ENCODE assay signal across 8 cellular contexts in the genomic region with DNA sequence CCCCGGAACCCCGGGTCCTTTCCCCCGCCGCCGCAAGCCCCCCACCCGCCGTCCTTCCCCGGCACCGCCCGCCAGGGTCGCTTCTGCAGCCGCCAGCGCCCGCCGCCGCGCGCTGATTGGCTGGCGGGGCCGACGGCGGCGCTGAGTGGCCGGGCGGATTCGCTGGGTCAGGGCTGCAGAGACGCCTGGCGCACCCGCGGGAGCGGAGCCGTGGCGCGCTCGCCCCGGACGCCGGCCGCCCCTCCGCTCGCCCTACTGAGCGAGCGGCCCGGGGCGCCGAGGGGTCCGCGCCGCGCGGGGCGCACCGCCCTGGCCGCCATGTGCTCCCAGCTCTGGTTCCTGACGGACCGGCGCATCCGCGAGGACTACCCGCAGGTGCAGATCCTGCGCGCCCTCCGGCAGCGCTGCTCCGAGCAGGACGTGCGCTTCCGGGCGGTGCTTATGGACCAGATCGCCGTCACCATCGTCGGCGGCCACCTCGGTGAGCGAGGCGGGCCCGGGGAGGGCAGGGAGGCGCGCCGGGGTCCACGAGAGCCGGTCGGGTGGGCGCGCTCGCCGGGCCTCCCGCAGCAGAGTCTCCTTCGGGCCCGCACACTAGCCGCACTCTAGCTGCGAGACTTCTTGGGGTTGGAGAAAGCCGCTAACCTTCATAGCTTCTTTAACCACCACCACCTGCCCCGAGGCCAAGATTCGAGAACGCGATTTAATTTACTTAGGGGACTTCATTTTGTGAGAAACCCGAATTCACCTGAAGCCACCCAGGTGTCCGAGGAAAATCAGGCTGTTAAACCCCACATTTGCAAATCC. TPM values are rescaled to one million over a fixed set of nuclear protein-coding genes. Genes with fewer than 3 reads are reported as not detected.
A peak's percentile ranks its signal among the peaks of the same experiment; 100 is the strongest.
DNase-seq lines count a peak whose midpoint lies in the region; ATAC-seq and TF ChIP-seq lines count a peak whose summit lies in the region.

A gene with protein sequence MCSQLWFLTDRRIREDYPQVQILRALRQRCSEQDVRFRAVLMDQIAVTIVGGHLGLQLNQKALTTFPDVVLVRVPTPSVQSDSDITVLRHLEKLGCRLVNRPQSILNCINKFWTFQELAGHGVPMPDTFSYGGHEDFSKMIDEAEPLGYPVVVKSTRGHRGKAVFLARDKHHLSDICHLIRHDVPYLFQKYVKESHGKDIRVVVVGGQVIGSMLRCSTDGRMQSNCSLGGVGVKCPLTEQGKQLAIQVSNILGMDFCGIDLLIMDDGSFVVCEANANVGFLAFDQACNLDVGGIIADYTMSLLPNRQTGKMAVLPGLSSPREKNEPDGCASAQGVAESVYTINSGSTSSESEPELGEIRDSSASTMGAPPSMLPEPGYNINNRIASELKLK (plus strand): TSS at position 176 of the 807 bp plus-strand sequence. CDS start 143 bp downstream, at position 319.

- ATAC-seq in HG02571 (IDR thresholded peaks at IDR 0.05; ENCODE audit: unreplicated experiment), result peak; percentile 88
- peak; percentile 80 for ATAC-seq in activated B cell treated with CpG ODN at 0.5 μM for 24 hours (ENCODE audit: low read depth)
- ATAC-seq in lung (ENCODE audit: insufficient read depth, low FRiP score), result peak; percentile 92

- no peaks in the 10 kb centered on the region for H3K9me3 Mint-ChIP-seq in activated B cell treated with CpG ODN at 0.5 μM for 24 hours

- TF ChIP-seq CTCF in activated B cell treated with CpG ODN at 0.5 μM for 24 hours (IDR thresholded peaks at IDR 0.05), result no peak
- no peak for TF ChIP-seq CTCF in lung (IDR thresholded peaks at IDR 0.05; ENCODE audit: control extremely low read depth, extremely low read depth)

- DNase-seq in NCI-H1417 (lab: John Stamatoyannopoulos, UW) (peak; percentile 87 to 92 (median 88)), NCI-H1417 treated with DMSO at 0.1 percent for 48 hours (lab: John Stamatoyannopoulos, UW) (no peak), NCI-H1930 (lab: John Stamatoyannopoulos, UW) (peak; percentile 64 to 83), activated B cell treated with CpG ODN at 0.5 μM for 24 hours (peak; percentile 27), dermis blood vessel endothelial cell (peak; percentile 53), lung (ENCODE audit: low spot score) (peak; percentile 42)
- peak; percentile 40 to 49 for DNase-seq in stimulated activated CD8-positive, alpha-beta memory T cell treated with anti-CD3 and anti-CD28 coated beads, Interleukin-15, amount 100 ng/mL, for 48 hours (ENCODE audit: low read depth in 2 of 2)

- peaks cover 47% of the 10 kb centered on the region for H3K27me3 Mint-ChIP-seq in activated B cell treated with CpG ODN at 0.5 μM for 24 hours

- no peak within 1 kb of the TSS for H3K27ac ChIP-seq in lung (ENCODE audit: low read depth in 1 of 2, low read length in 1 of 2)

- H3K4me1 Mint-ChIP-seq in activated B cell treated with CpG ODN at 0.5 μM for 24 hours, result peaks cover 9% of the 10 kb centered on the region

- intact Hi-C loops in activated B cell treated with CpG ODN at 0.5 μM for 24 hours (cut with micrococcal nuclease), result no loop called here

- no peaks in the 10 kb centered on the region for H3K36me3 Mint-ChIP-seq in activated B cell treated with CpG ODN at 0.5 μM for 24 hours (ENCODE audit: low read depth)

- peaks cover 0 to 8% of the 10 kb centered on the region in 2 donors for H3K4me1 ChIP-seq in lung (ENCODE audit: control insufficient read depth in 2 of 2, insufficient read depth in 2 of 2, low read length in 2 of 2)

- H3K4me3 Mint-ChIP-seq in activated B cell treated with CpG ODN at 0.5 μM for 24 hours, result peak within 1 kb of the TSS; percentile 78

- CTCF ChIA-PET in activated B cell treated with CpG ODN at 0.5 μM for 24 hours (lab: Charles Lee), result no interaction called here

- H3K27me3 ChIP-seq in lung (ENCODE audit: control insufficient read depth, insufficient read depth), result no peaks in the 10 kb centered on the region

- no peaks in the 10 kb centered on the region for H3K9me3 ChIP-seq in lung (ENCODE audit: control insufficient read depth in 2 of 2, insufficient read depth in 1 of 2, low read length in 1 of 2)

- no peak within 1 kb of the TSS for H3K27ac Mint-ChIP-seq in activated B cell treated with CpG ODN at 0.5 μM for 24 hours

- POLR2A ChIA-PET in activated B cell treated with CpG ODN at 0.5 μM for 24 hours (lab: Charles Lee), result no interaction called here

- 1% methylated on average over 64 to 100 of the region's 100 CpGs for WGBS in lung, 2 donors

- H3K4me3 ChIP-seq in lung, result peak within 1 kb of the TSS; percentile 72

- no peaks in the 10 kb centered on the region for H3K36me3 ChIP-seq in lung (ENCODE audit: control insufficient read depth in 2 of 2, insufficient read depth in 2 of 2, low read length in 2 of 2)

RNA-seq across cellular contexts. Expression of the gene that starts here (rescaled TPM):
- total RNA-seq in activated B cell treated with CpG ODN at 0.5 μM for 24 hours (0.02 TPM in 1 of 2 replicates, not detected in the other), dermis blood vessel endothelial cell (under 0.01 and 0.05 TPM in 2 replicates), lung (1 to 10 TPM in 1 of 2 donors, under 1 TPM in 1; 0.71 to 8.9 TPM)
- polyA plus RNA-seq in lung, result 1 to 10 TPM in 1 of 2 donors, under 1 TPM in 1; 0.92 to 1.9 TPM

Comparison
In these comparisons a context has a peak if more than half of its experiments do, and no peak if none do; other contexts are left out.
1. Peak in DNase-seq and ATAC-seq in activated B cell treated with CpG ODN at 0.5 μM for 24 hours; RNA of the gene not detected or under 1 TPM.
2. Peak in DNase-seq in dermis blood vessel endothelial cell; RNA of the gene not detected or under 1 TPM.